Comparison of ENCODE assay signal across 14 cellular contexts in genomic region chr5:68257207-68257606, GRCh38. TPM values are rescaled to one million over a fixed set of nuclear protein-coding genes. Genes with fewer than 3 reads are reported as not detected.
A peak's percentile ranks its signal among the peaks of the same experiment; 100 is the strongest.
DNase-seq lines count a peak whose midpoint lies in the region; ATAC-seq and TF ChIP-seq lines count a peak whose summit lies in the region.
"Had no signal": no experiment of that assay in that cellular context is flagged by ENCODE, and none has a peak within 500 bp of the region (broad histone marks: within the 10 kb centered on the region; RNA-seq: fewer than 3 reads in every experiment).

No MANE protein-coding gene starts in this region.

- intact Hi-C loops in CD14-positive monocyte (cut with micrococcal nuclease), result loop anchor here in 1 of 2 donors (10.0 kb wide), 1 partner anchor 1012 kb away; no protein-coding TSS in a partner anchor
- intact Hi-C loops in CD8-positive, alpha-beta T cell (cut with DNase I, micrococcal nuclease), result loop anchor here (1.0 to 10.0 kb wide), 5 partner anchors 8 to 1252 kb away; no protein-coding TSS in a partner anchor
- intact Hi-C loops in posterior cingulate gyrus (cut with DNase I), result loop anchor here (10.0 kb wide), 1 partner anchor 1012 kb away; no protein-coding TSS in a partner anchor

- H3K4me1 ChIP-seq in CD8-positive, alpha-beta T cell (ENCODE audit: insufficient read depth, low read length), result peaks cover 78% of the 10 kb centered on the region
- H3K4me1 ChIP-seq in adipocyte (ENCODE audit: control insufficient read depth, insufficient read depth, low read length), result peaks cover 96% of the 10 kb centered on the region

- H3K9me3 Mint-ChIP-seq in CD14-positive monocyte, result peaks cover 0 to 2% (median 0%) of the 10 kb centered on the region in 7 donors
- no peaks in the 10 kb centered on the region for H3K9me3 Mint-ChIP-seq in CD8-positive, alpha-beta T cell
- H3K9me3 Mint-ChIP-seq in naive thymus-derived CD8-positive, alpha-beta T cell, result no peaks in the 10 kb centered on the region
- H3K9me3 Mint-ChIP-seq: stimulated activated naive B cell treated with anti-CD40 and anti-IgM and Interleukin-4, amounts not matched to agents 10 μg/mL and 1 μg/mL and 100 μg/mL, for 72 hours had no signal

- H3K27ac Mint-ChIP-seq in CD14-positive monocyte, result peak overlapping the region in 4 of 7 donors; percentile 11 to 85 (median 62)
- peak overlapping the region; percentile 87 for H3K27ac Mint-ChIP-seq in CD8-positive, alpha-beta T cell
- peak overlapping the region; percentile 84 to 94 (median 92) for H3K27ac Mint-ChIP-seq in naive thymus-derived CD8-positive, alpha-beta T cell

- H3K4me3 ChIP-seq in CD8-positive, alpha-beta T cell (ENCODE audit: low read depth, low read length), result no peak overlapping the region
- no peak overlapping the region for H3K4me3 ChIP-seq in adipocyte (ENCODE audit: low read length)
- H3K4me3 ChIP-seq: BLaER1 treated with 17β-estradiol and CSF1 and Interleukin-3, amounts not matched to agents 10 nM and 100 nM had no signal

- peak overlapping the region; percentile 47 for H3K9ac ChIP-seq in adipocyte (ENCODE audit: low read length)
- H3K9ac ChIP-seq: BLaER1 treated with 17β-estradiol and CSF1 and Interleukin-3, amounts not matched to agents 10 nM and 100 nM had no signal

- no peak for TF ChIP-seq CTCF in CD14-positive monocyte (IDR thresholded peaks at IDR 0.05)
- TF ChIP-seq CTCF in CD8-positive, alpha-beta T cell (IDR thresholded peaks at IDR 0.05), result no peak

- no peak for ATAC-seq in CD8-positive, alpha-beta T cell
- no peak for ATAC-seq in naive thymus-derived CD8-positive, alpha-beta T cell
- ATAC-seq in GM21367 (IDR thresholded peaks at IDR 0.05; ENCODE audit: unreplicated experiment), result no peak
- ATAC-seq: stimulated activated naive B cell treated with anti-CD40 and anti-IgM and Interleukin-4, amounts not matched to agents 10 μg/mL and 1 μg/mL and 100 μg/mL, for 72 hours had no signal

- no peak overlapping the region for H3K4me3 Mint-ChIP-seq in CD14-positive monocyte
- peak overlapping the region; percentile 16 for H3K4me3 Mint-ChIP-seq in CD8-positive, alpha-beta T cell
- peak overlapping the region in 9 of 10 donors; percentile 2 to 77 (median 61) for H3K4me3 Mint-ChIP-seq in naive thymus-derived CD8-positive, alpha-beta T cell
- H3K4me3 Mint-ChIP-seq: nephron progenitor cell; stimulated activated naive B cell treated with anti-CD40 and anti-IgM and Interleukin-4, amounts not matched to agents 10 μg/mL and 1 μg/mL and 100 μg/mL, for 72 hours had no signal

- H3K36me3 ChIP-seq in CD8-positive, alpha-beta T cell (ENCODE audit: insufficient read depth, low read length), result no peaks in the 10 kb centered on the region
- peaks cover 17% of the 10 kb centered on the region for H3K36me3 ChIP-seq in adipocyte (ENCODE audit: control insufficient read depth, insufficient read depth, low read length, severe bottlenecking)

- POLR2A ChIA-PET in CD8-positive, alpha-beta T cell (lab: Charles Lee), result interaction anchor here (0.6 to 4.1 kb wide), 5 partner anchors 11 to 41 kb away, joined by 3 to 24 read pairs (median 4); partner anchors contain the start of gene PIK3R1
- POLR2A ChIA-PET in naive thymus-derived CD8-positive, alpha-beta T cell (lab: Charles Lee), result interaction anchor here (1.0 to 7.6 kb wide), 5 partner anchors 10 to 1017 kb away, joined by 3 to 40 read pairs (median 3); partner anchors contain the start of gene PIK3R1

- DNase-seq in CD14-positive monocyte (ENCODE audit: low spot score) (no peak), adipocyte (ENCODE audit: low read depth) (no peak), posterior cingulate gyrus (no peak), RKO (ENCODE audit: low spot score) (no peak), RPMI8226 (no peak)
- no peak for DNase-seq in CD8-positive, alpha-beta T cell
- no peak for DNase-seq in naive thymus-derived CD8-positive, alpha-beta T cell
- DNase-seq: activated CD4-positive, alpha-beta T cell treated with anti-CD3 and anti-CD28 coated beads for 1 hour; NCI-H446 treated with DMSO at 0.1 percent for 48 hours; nephron progenitor cell; stimulated activated CD4-positive, alpha-beta T cell treated with anti-CD3 and anti-CD28 coated beads, Interleukin-4, amount 100 ng/mL, for 4 hours; stimulated activated naive B cell treated with anti-CD40 and anti-IgM and Interleukin-4, amounts not matched to agents 10 μg/mL and 1 μg/mL and 100 μg/mL, for 72 hours had no signal

- H3K9me3 ChIP-seq in CD8-positive, alpha-beta T cell (ENCODE audit: low read length), result no peaks in the 10 kb centered on the region
- no peaks in the 10 kb centered on the region for H3K9me3 ChIP-seq in adipocyte (ENCODE audit: control insufficient read depth, low read length)
- H3K9me3 ChIP-seq: BLaER1 treated with 17β-estradiol and CSF1 and Interleukin-3, amounts not matched to agents 10 nM and 100 nM had no signal

- H3K27me3 ChIP-seq in CD8-positive, alpha-beta T cell (ENCODE audit: insufficient read depth, low read length), result no peaks in the 10 kb centered on the region
- H3K27me3 ChIP-seq in adipocyte (replicated peaks; ENCODE audit: control insufficient read depth, insufficient read depth, low read length), result no peaks in the 10 kb centered on the region
- H3K27me3 ChIP-seq: BLaER1 treated with 17β-estradiol and CSF1 and Interleukin-3, amounts not matched to agents 10 nM and 100 nM had no signal

- no peak overlapping the region for H3K27ac ChIP-seq in CD8-positive, alpha-beta T cell (ENCODE audit: low read depth, low read length)
- H3K27ac ChIP-seq: BLaER1 treated with 17β-estradiol and CSF1 and Interleukin-3, amounts not matched to agents 10 nM and 100 nM had no signal

- peaks cover 44% of the 10 kb centered on the region for H3K4me1 Mint-ChIP-seq in CD14-positive monocyte
- H3K4me1 Mint-ChIP-seq in CD8-positive, alpha-beta T cell (ENCODE audit: low read depth), result peaks cover 89% of the 10 kb centered on the region
- H3K4me1 Mint-ChIP-seq in naive thymus-derived CD8-positive, alpha-beta T cell, result peaks cover 50 to 97% (median 92%) of the 10 kb centered on the region in 4 donors

- no peaks in the 10 kb centered on the region for H3K27me3 Mint-ChIP-seq in CD14-positive monocyte (ENCODE audit: low read depth in 3 of 3)
- H3K27me3 Mint-ChIP-seq in CD8-positive, alpha-beta T cell (ENCODE audit: low read depth), result no peaks in the 10 kb centered on the region
- no peaks in the 10 kb centered on the region for H3K27me3 Mint-ChIP-seq in naive thymus-derived CD8-positive, alpha-beta T cell
- H3K27me3 Mint-ChIP-seq: stimulated activated naive B cell treated with anti-CD40 and anti-IgM and Interleukin-4, amounts not matched to agents 10 μg/mL and 1 μg/mL and 100 μg/mL, for 72 hours had no signal

- CTCF ChIA-PET in CD8-positive, alpha-beta T cell (lab: Charles Lee), result interaction anchor here (1.0 to 10.2 kb wide), 6 partner anchors 11 to 1011 kb away, joined by 3 to 91 read pairs (median 4); no protein-coding TSS in a partner anchor

- H3K36me3 Mint-ChIP-seq in CD14-positive monocyte, result peaks cover 22 to 24% of the 10 kb centered on the region in 2 donors
- H3K36me3 Mint-ChIP-seq in CD8-positive, alpha-beta T cell, result peaks cover 9% of the 10 kb centered on the region
- H3K36me3 Mint-ChIP-seq in naive thymus-derived CD8-positive, alpha-beta T cell, result no peaks in the 10 kb centered on the region

RNA-seq across cellular contexts. Expression of gene PIK3R1, which starts 41.7 kb away (rescaled TPM):
- 10 to 100 TPM; 10.5 to 25.5 TPM for polyA plus RNA-seq in CD14-positive monocyte
- 100 to 1,000 TPM; 461 to 470 TPM for total RNA-seq in CD8-positive, alpha-beta T cell
- total RNA-seq in naive thymus-derived CD8-positive, alpha-beta T cell, result 10 to 100 TPM; 91.4 to 98.3 TPM
- polyA plus RNA-seq in naive thymus-derived CD8-positive, alpha-beta T cell, result 10 to 100 TPM; 69.1 to 98.1 (median 71.3) TPM

Comparison
In these comparisons a context has a peak if more than half of its experiments do, and no peak if none do; other contexts are left out.
1. H3K4me3 Mint-ChIP-seq: peak in CD8-positive, alpha-beta T cell (single experiment) and naive thymus-derived CD8-positive, alpha-beta T cell (9 of 10); none in CD14-positive monocyte (0 of 2).
2. RNA of gene PIK3R1, which starts 41.7 kb away (total RNA-seq): 461 to 470 TPM in CD8-positive, alpha-beta T cell; 91.4 to 98.3 TPM in naive thymus-derived CD8-positive, alpha-beta T cell; every median in the first group is over 4 times any median in the second.
3. Peak in every context shown above with its lines, with median percentiles within 50 percentile points of each other: H3K27ac Mint-ChIP-seq.